ENCODE assay signal across 19 cellular contexts in genomic region chr7:140752533-140752932, GRCh38.
"Had no signal": no experiment of that assay in that cellular context is flagged by ENCODE, and none has a peak within 500 bp of the region (broad histone marks: within the 10 kb centered on the region; RNA-seq: fewer than 3 reads in every experiment).

No MANE protein-coding gene starts in this region.

- H3K27me3 ChIP-seq: cardiac muscle cell, gastrocnemius medialis, heart right ventricle, spleen, tibial nerve had no signal

- H3K4me3 ChIP-seq: cardiac muscle cell, gastrocnemius medialis, heart right ventricle, left ventricle myocardium inferior, psoas muscle, spleen, tibial nerve had no signal

- H3K27ac ChIP-seq: cardiac muscle cell, gastrocnemius medialis, heart right ventricle, left ventricle myocardium inferior, psoas muscle, spleen, tibial nerve had no signal

- H3K4me1 ChIP-seq: gastrocnemius medialis, heart right ventricle, left ventricle myocardium inferior, psoas muscle, spleen, tibial nerve had no signal

- H3K27me3 Mint-ChIP-seq: activated naive CD8-positive, alpha-beta T cell treated with anti-CD3 and anti-CD28 coated beads, Interleukin-2, amount 50 U/mL, for 24 hours; memory B cell; stimulated activated naive B cell treated with anti-CD40 and anti-IgM and Interleukin-4, amounts not matched to agents 10 μg/mL and 1 μg/mL and 100 μg/mL, for 72 hours had no signal

- H3K9me3 Mint-ChIP-seq: activated naive CD8-positive, alpha-beta T cell treated with anti-CD3 and anti-CD28 coated beads, Interleukin-2, amount 50 U/mL, for 24 hours; memory B cell; natural killer cell; stimulated activated naive B cell treated with anti-CD40 and anti-IgM and Interleukin-4, amounts not matched to agents 10 μg/mL and 1 μg/mL and 100 μg/mL, for 72 hours had no signal

- H3K4me3 Mint-ChIP-seq: activated CD8-positive, alpha-beta T cell treated with anti-CD3 and anti-CD28 coated beads, Interleukin-2, amount 10 ng/mL, durations not matched to agents 7 days and 5 days; activated naive CD8-positive, alpha-beta T cell treated with anti-CD3 and anti-CD28 coated beads, Interleukin-2, amount 50 U/mL, for 24 hours; memory B cell; natural killer cell; stimulated activated naive B cell treated with anti-CD40 and anti-IgM and Interleukin-4, amounts not matched to agents 10 μg/mL and 1 μg/mL and 100 μg/mL, for 72 hours had no signal

- ATAC-seq: activated CD8-positive, alpha-beta T cell treated with anti-CD3 and anti-CD28 coated beads, Interleukin-2, amount 10 ng/mL, durations not matched to agents 7 days and 5 days; activated naive CD8-positive, alpha-beta T cell treated with anti-CD3 and anti-CD28 coated beads, Interleukin-2, amount 50 U/mL, for 24 hours; gastrocnemius medialis; heart right ventricle; natural killer cell; psoas muscle; sciatic nerve; stimulated activated naive B cell treated with anti-CD40 and anti-IgM and Interleukin-4, amounts not matched to agents 10 μg/mL and 1 μg/mL and 100 μg/mL, for 72 hours had no signal

- H3K36me3 ChIP-seq: gastrocnemius medialis had no signal

- H3K36me3 Mint-ChIP-seq: natural killer cell had no signal

- H3K4me1 Mint-ChIP-seq: activated naive CD8-positive, alpha-beta T cell treated with anti-CD3 and anti-CD28 coated beads, Interleukin-2, amount 50 U/mL, for 24 hours; memory B cell; natural killer cell; stimulated activated naive B cell treated with anti-CD40 and anti-IgM and Interleukin-4, amounts not matched to agents 10 μg/mL and 1 μg/mL and 100 μg/mL, for 72 hours had no signal

- H3K27ac Mint-ChIP-seq: activated CD8-positive, alpha-beta T cell treated with anti-CD3 and anti-CD28 coated beads, Interleukin-2, amount 10 ng/mL, durations not matched to agents 7 days and 5 days; activated naive CD8-positive, alpha-beta T cell treated with anti-CD3 and anti-CD28 coated beads, Interleukin-2, amount 50 U/mL, for 24 hours; memory B cell; natural killer cell; stimulated activated naive B cell treated with anti-CD40 and anti-IgM and Interleukin-4, amounts not matched to agents 10 μg/mL and 1 μg/mL and 100 μg/mL, for 72 hours had no signal

- DNase-seq: activated CD4-positive, alpha-beta T cell treated with anti-CD3 and anti-CD28 coated beads for 48 hours; activated CD8-positive, alpha-beta memory T cell treated with anti-CD3 and anti-CD28 coated beads, Interleukin-2, amount 50 U/mL, for 48 hours; activated CD8-positive, alpha-beta T cell treated with anti-CD3 and anti-CD28 coated beads, Interleukin-2, amount 10 ng/mL, durations not matched to agents 7 days and 5 days; activated naive CD4-positive, alpha-beta T cell; activated naive CD8-positive, alpha-beta T cell treated with anti-CD3 and anti-CD28 coated beads, Interleukin-2, amount 50 U/mL, for 24 hours; gastrocnemius medialis; heart right ventricle; islet precursor cell; left ventricle myocardium inferior; natural killer cell; occipital lobe; psoas muscle; spleen; stimulated activated CD4-positive, alpha-beta T cell treated with anti-CD3 and anti-CD28 coated beads, Interleukin-2, amount 100 ng/mL, for 24 hours; stimulated activated naive B cell treated with anti-CD40 and anti-IgM and Interleukin-4, amounts not matched to agents 10 μg/mL and 1 μg/mL and 100 μg/mL, for 72 hours had no signal

- H3K9me3 ChIP-seq: gastrocnemius medialis, heart right ventricle, left ventricle myocardium inferior, psoas muscle, spleen, tibial nerve had no signal
